1 cellular context compared by ENCODE assay signal in genomic region chr6:161166677-161167076, GRCh38.
TF ChIP-seq lines count a peak whose summit lies in the region.

No MANE protein-coding gene starts in this region.

TF ChIP-seq in WTC11, 78 proteins besides CTCF, POLR2A, EP300 and RAD21 (continued from another document):
- no peak for TF ChIP-seq ZNF281 (CRISPR knock-in tag; IDR thresholded peaks at IDR 0.05)
- no peak for TF ChIP-seq FOXJ3 (CRISPR knock-in tag; IDR thresholded peaks at IDR 0.05; ENCODE audit: borderline replicate concordance)
- no peak for TF ChIP-seq ZNF138 (CRISPR knock-in tag; conservative IDR thresholded peaks at IDR 0.05)
- no peak for TF ChIP-seq ZBTB21 (CRISPR knock-in tag; IDR thresholded peaks at IDR 0.05; ENCODE audit: borderline replicate concordance)
- TF ChIP-seq MAX (CRISPR knock-in tag; IDR thresholded peaks at IDR 0.05) = no peak
- no peak for TF ChIP-seq PRRX2 (CRISPR knock-in tag; IDR thresholded peaks at IDR 0.05)
- no peak for TF ChIP-seq PRDM15 (CRISPR knock-in tag; IDR thresholded peaks at IDR 0.05)
- no peak for TF ChIP-seq ZNF232 (CRISPR knock-in tag; IDR thresholded peaks at IDR 0.05)
- TF ChIP-seq ZNF425 (CRISPR knock-in tag; conservative IDR thresholded peaks at IDR 0.05) = no peak
- TF ChIP-seq ATF3 (CRISPR knock-in tag; conservative IDR thresholded peaks at IDR 0.05) = no peak
- TF ChIP-seq GABPB1 (CRISPR knock-in tag; IDR thresholded peaks at IDR 0.05) = no peak
TF ChIP-seq in WTC11: peak in this region for 0.
